Comparison of ENCODE assay signal across 1 cellular context in genomic region chr17:45425125-45425983, GRCh38.
TF ChIP-seq lines count a peak whose summit lies in the region.

No MANE protein-coding gene starts in this region.

TF ChIP-seq in K562, 482 proteins besides CTCF, POLR2A, EP300 and RAD21 (continued from another document):
- TF ChIP-seq JUND (IDR thresholded peaks at IDR 0.05; ENCODE audit: borderline replicate concordance, low read depth, low read length) = peak; percentile 14; the same call in 1 of the 2 replicates
- no peak for TF ChIP-seq JUND (tag; IDR thresholded peaks at IDR 0.05; ENCODE audit: borderline replicate concordance, low read depth, low read length)
- peak in 1 of 2 experiments; percentile 52; a peak in 1 of 4 replicates for TF ChIP-seq UBTF (IDR thresholded peaks at IDR 0.05; ENCODE audit: borderline replicate concordance in 1 of 2, low read depth in 2 of 2, low read length in 2 of 2)
- peak in 1 of 2 experiments; percentile 14; a peak in 1 of 4 replicates for TF ChIP-seq HDAC1 (IDR thresholded peaks at IDR 0.05)
- no peak for TF ChIP-seq SIN3B (IDR thresholded peaks at IDR 0.05; ENCODE audit: low read depth)
- no peak for TF ChIP-seq RBM25 (IDR thresholded peaks at IDR 0.05; ENCODE audit: low read depth, low read length, severe bottlenecking)
- TF ChIP-seq DPF2 (IDR thresholded peaks at IDR 0.05) = no peak
- no peak for TF ChIP-seq ESRRA (IDR thresholded peaks at IDR 0.05; ENCODE audit: borderline replicate concordance, low read depth)
- no peak for TF ChIP-seq MYNN (IDR thresholded peaks at IDR 0.05)
- TF ChIP-seq MYNN (CRISPR knock-in tag; IDR thresholded peaks at IDR 0.05) = no peak
- no peak for TF ChIP-seq ZNF77 (CRISPR knock-in tag; IDR thresholded peaks at IDR 0.05)
- no peak for TF ChIP-seq TARDBP (IDR thresholded peaks at IDR 0.05)
- TF ChIP-seq RBM39 (optimal IDR thresholded peaks at IDR 0.05; ENCODE audit: low read depth, low read length) = no peak
- TF ChIP-seq ADNP (tag; IDR thresholded peaks at IDR 0.05) = no peak
- TF ChIP-seq, protein P1, sequence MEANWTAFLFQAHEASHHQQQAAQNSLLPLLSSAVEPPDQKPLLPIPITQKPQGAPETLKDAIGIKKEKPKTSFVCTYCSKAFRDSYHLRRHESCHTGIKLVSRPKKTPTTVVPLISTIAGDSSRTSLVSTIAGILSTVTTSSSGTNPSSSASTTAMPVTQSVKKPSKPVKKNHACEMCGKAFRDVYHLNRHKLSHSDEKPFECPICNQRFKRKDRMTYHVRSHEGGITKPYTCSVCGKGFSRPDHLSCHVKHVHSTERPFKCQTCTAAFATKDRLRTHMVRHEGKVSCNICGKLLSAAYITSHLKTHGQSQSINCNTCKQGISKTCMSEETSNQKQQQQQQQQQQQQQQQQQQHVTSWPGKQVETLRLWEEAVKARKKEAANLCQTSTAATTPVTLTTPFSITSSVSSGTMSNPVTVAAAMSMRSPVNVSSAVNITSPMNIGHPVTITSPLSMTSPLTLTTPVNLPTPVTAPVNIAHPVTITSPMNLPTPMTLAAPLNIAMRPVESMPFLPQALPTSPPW (CRISPR knock-in tag; IDR thresholded peaks at IDR 0.05) = peak; percentile 40; the same call in 1 of the 2 replicates
- no peak for TF ChIP-seq NR4A1 (CRISPR knock-in tag; IDR thresholded peaks at IDR 0.05)
- no peak for TF ChIP-seq NR4A1 (tag; IDR thresholded peaks at IDR 0.05)
- TF ChIP-seq KAT7 (CRISPR knock-in tag; IDR thresholded peaks at IDR 0.05; ENCODE audit: borderline replicate concordance) = no peak
- no peak for TF ChIP-seq CXXC5 (CRISPR knock-in tag; IDR thresholded peaks at IDR 0.05)
- TF ChIP-seq PTRF (tag; IDR thresholded peaks at IDR 0.05) = no peak
- TF ChIP-seq ZFP1 (CRISPR knock-in tag; IDR thresholded peaks at IDR 0.05) = no peak
- no peak for TF ChIP-seq ZNF561 (CRISPR knock-in tag; conservative IDR thresholded peaks at IDR 0.05)
- TF ChIP-seq ELK3 (CRISPR knock-in tag; IDR thresholded peaks at IDR 0.05) = no peak
- no peak for TF ChIP-seq ZNF778 (CRISPR knock-in tag; IDR thresholded peaks at IDR 0.05)
- TF ChIP-seq SPI1 (IDR thresholded peaks at IDR 0.05; ENCODE audit: borderline replicate concordance, low read depth, low read length) = peak; percentile 8; the same call in 1 of the 2 replicates
- TF ChIP-seq RBFOX2 (IDR thresholded peaks at IDR 0.05; ENCODE audit: low read depth, low read length) = peak; percentile 62
- peak; percentile 52; the same call in 1 of the 2 replicates for TF ChIP-seq PHF8 (IDR thresholded peaks at IDR 0.05; ENCODE audit: borderline replicate concordance, low read length)
- no peak for TF ChIP-seq ZNF146 (CRISPR knock-in tag; IDR thresholded peaks at IDR 0.05; ENCODE audit: unreplicated experiment)
- TF ChIP-seq ZNF740 (CRISPR knock-in tag; IDR thresholded peaks at IDR 0.05) = peak; percentile 19; the same call in 1 of the 2 replicates
- no peak for TF ChIP-seq ZNF740 (tag; IDR thresholded peaks at IDR 0.05)
- no peak for TF ChIP-seq PML (IDR thresholded peaks at IDR 0.05; ENCODE audit: low read length)
- TF ChIP-seq HCFC1 (IDR thresholded peaks at IDR 0.05; ENCODE audit: low read depth, low read length) = no peak
- peak in 1 of 2 experiments; percentile 42 for TF ChIP-seq E2F6 (IDR thresholded peaks at IDR 0.05; ENCODE audit: borderline replicate concordance in 1 of 2, extremely low read depth in 1 of 2, insufficient read depth in 1 of 2, insufficient read length in 1 of 2, low read depth in 1 of 2, low read length in 1 of 2, poor library complexity in 1 of 2, severe bottlenecking in 1 of 2)
- TF ChIP-seq YY1 (IDR thresholded peaks at IDR 0.05; ENCODE audit: borderline replicate concordance in 1 of 3, control insufficient read depth in 1 of 3, extremely low read depth in 1 of 3, insufficient read depth in 3 of 3, insufficient read length in 1 of 3, insufficient replicate concordance in 2 of 3, low read depth in 1 of 3, low read length in 2 of 3) = no peak
